14 cellular contexts compared by ENCODE assay signal in genomic region chr7:129532375-129532774, GRCh38. TPM values are rescaled to one million over a fixed set of nuclear protein-coding genes. Genes with fewer than 3 reads are reported as not detected.
DNase-seq lines count a peak whose midpoint lies in the region; ATAC-seq, FAIRE-seq and TF ChIP-seq lines count a peak whose summit lies in the region.
"Had no signal": no experiment of that assay in that cellular context is flagged by ENCODE, and none has a peak within 500 bp of the region (broad histone marks: within the 10 kb centered on the region; RNA-seq: fewer than 3 reads in every experiment).

No MANE protein-coding gene starts in this region.

- H3K9ac ChIP-seq in IMR-90 (ENCODE audit: low read depth, low read length) (no peak overlapping the region), K562 (ENCODE audit: insufficient read depth in 1 of 2, low read depth in 2 of 2, low read length in 2 of 2) (peak overlapping the region in 1 of 2 experiments; percentile 51; a peak in 1 of 4 replicates), mesendoderm (ENCODE audit: low read length) (no peak overlapping the region)

- no peaks in the 10 kb centered on the region for H3K27me3 ChIP-seq in IMR-90 (ENCODE audit: control insufficient read depth, insufficient read depth, low read length)
- peaks cover 2 to 27% of the 10 kb centered on the region in 2 experiments; a peak in 2 of 5 replicates for H3K27me3 ChIP-seq in K562 (ENCODE audit: control insufficient read depth in 2 of 2, insufficient read depth in 2 of 2, low read length in 2 of 2)
- H3K27me3 ChIP-seq in mesendoderm (ENCODE audit: insufficient read depth, low read length, poor library complexity): no peaks in the 10 kb centered on the region
- no peaks in the 10 kb centered on the region for H3K27me3 ChIP-seq in upper lobe of right lung
- no peaks in the 10 kb centered on the region for H3K27me3 ChIP-seq in CD8-positive, alpha-beta T cell (ENCODE audit: insufficient read depth, low read length)

- H3K4me1 Mint-ChIP-seq in CD8-positive, alpha-beta T cell (ENCODE audit: low read depth): peaks cover 15% of the 10 kb centered on the region

- no peak overlapping the region for H2BK5ac ChIP-seq in IMR-90 (ENCODE audit: low read depth, low read length, poor library complexity, severe bottlenecking)
- H2BK5ac ChIP-seq in mesendoderm (ENCODE audit: low read length): no peak overlapping the region

- no peaks in the 10 kb centered on the region for H4K20me1 ChIP-seq in IMR-90 (ENCODE audit: insufficient read depth, low read length)
- H4K20me1 ChIP-seq in K562 (replicated peaks; ENCODE audit: control insufficient read depth, insufficient read depth, low read length): no peaks in the 10 kb centered on the region

- no peak for DNase-seq in IMR-90
- no peak for DNase-seq in K562 (ENCODE audit: extremely low read depth in 1 of 4, low spot score in 3 of 4)
- no peak for DNase-seq in mesendoderm
- no peak for DNase-seq in upper lobe of right lung
- DNase-seq in NCI-H2081 treated with DMSO at 0.1 percent for 48 hours (lab: John Stamatoyannopoulos, UW): no peak
- no peak for DNase-seq in CD8-positive, alpha-beta T cell
- DNase-seq: Caco-2; CD8-positive, alpha-beta memory T cell; DND-41; GDM1; HCEC 1CT had no signal

- no peak for FAIRE-seq in K562 (lab: Jason Lieb, UNC)
- FAIRE-seq: A204.1 had no signal

- ATAC-seq in IMR-90 (ENCODE audit: low read depth) (no peak), K562 (no peak), upper lobe of right lung (peak; percentile 10), HG02763 (IDR thresholded peaks at IDR 0.05; ENCODE audit: unreplicated experiment) (no peak)
- no peak for ATAC-seq in CD8-positive, alpha-beta T cell

- H3K36me3 Mint-ChIP-seq in CD8-positive, alpha-beta T cell: no peaks in the 10 kb centered on the region
- H3K36me3 Mint-ChIP-seq: CD14-positive monocyte had no signal

- 0 out of 2 replicates have a peak, but pooled peaks cover 3% of the 10 kb centered on the region for H3K9me1 ChIP-seq in IMR-90 (ENCODE audit: insufficient read depth, low read length)
- H3K9me1 ChIP-seq in K562 (ENCODE audit: control insufficient read depth, insufficient read depth, low read length): peaks cover 3% of the 10 kb centered on the region

- 79% methylated on average over 11 of the region's 19 CpGs; no CpG with 5 or more reads in 1 of the 2 experiments for WGBS in IMR-90 (ENCODE audit: extremely low coverage in 2 of 2, insufficient read length in 1 of 2), 2 experiments
- 55% methylated on average over 18 of the region's 19 CpGs for WGBS in K562 (ENCODE audit: insufficient coverage, low coverage, missing lambda C conversion rate)
- no CpG with 5 or more reads among the region's 19 CpGs for WGBS in mesendoderm (ENCODE audit: extremely low coverage, insufficient coverage, low lambda C conversion rate)

- dilution Hi-C loops in IMR-90 (cut with HindIII; ENCODE audit: low sequenced_read_pairs, unreplicated experiment): no loop called here

- TF ChIP-seq RAD21 in IMR-90 (IDR thresholded peaks at IDR 0.05; ENCODE audit: low read length): no peak
- no peak for TF ChIP-seq RAD21 in K562 (CRISPR knock-in tag; conservative IDR thresholded peaks at IDR 0.05 in 1 of 2, IDR thresholded peaks at IDR 0.05 in 1 of 2)

- H3K9me3 Mint-ChIP-seq in CD8-positive, alpha-beta T cell: no peaks in the 10 kb centered on the region
- H3K9me3 Mint-ChIP-seq: CD14-positive monocyte; CD8-positive, alpha-beta memory T cell had no signal

- H3K79me1 ChIP-seq in IMR-90 (ENCODE audit: low read depth in 1 of 2, low read length in 2 of 2): no peaks in the 10 kb centered on the region
- no peaks in the 10 kb centered on the region for H3K79me1 ChIP-seq in mesendoderm (ENCODE audit: low read length)

- peak overlapping the region; percentile 43; the same call in 1 of the 2 replicates for H2AK5ac ChIP-seq in IMR-90 (ENCODE audit: low read depth, low read length)
- H2AK5ac ChIP-seq in mesendoderm (ENCODE audit: low read length): peak overlapping the region; percentile 88

- H3K56ac ChIP-seq in IMR-90 (ENCODE audit: extremely low read depth, insufficient read depth, low read length) (no peak overlapping the region), mesendoderm (ENCODE audit: low read length) (peak overlapping the region; percentile 31)

- H4K8ac ChIP-seq in IMR-90 (ENCODE audit: low read depth in 2 of 2, low read length in 2 of 2): no peak overlapping the region
- no peak overlapping the region for H4K8ac ChIP-seq in mesendoderm (ENCODE audit: low read depth, low read length)

- H4K91ac ChIP-seq in IMR-90 (ENCODE audit: insufficient read depth, low read depth, low read length): no peak overlapping the region

- H2BK15ac ChIP-seq in IMR-90 (ENCODE audit: low read depth, low read length) (no peak overlapping the region), mesendoderm (replicated peaks; ENCODE audit: low read depth) (no peak overlapping the region)

- H3K18ac ChIP-seq in IMR-90 (ENCODE audit: low read depth, low read length): no peak overlapping the region
- no peak overlapping the region for H3K18ac ChIP-seq in mesendoderm (ENCODE audit: low read length)

- TF ChIP-seq POLR2A in IMR-90 (IDR thresholded peaks at IDR 0.05; ENCODE audit: low read depth, low read length): no peak
- no peak for TF ChIP-seq POLR2A in K562 (conservative IDR thresholded peaks at IDR 0.05)

- BruUV-seq in IMR-90 (replicated peaks; lab: Mats Ljungman, UMichigan): no TSS peak
- no TSS peak for BruUV-seq in K562 (replicated peaks; lab: Mats Ljungman, UMichigan)

- no peak overlapping the region for H3K27ac Mint-ChIP-seq in CD8-positive, alpha-beta T cell

- in situ Hi-C loops in IMR-90 (cut with MboI; ENCODE audit: low sequenced_read_pairs) (no loop called here), K562 (cut with MboI) (no loop called here)

- H3K79me2 ChIP-seq in K562 (ENCODE audit: control insufficient read depth, insufficient read depth, low read length): no peaks in the 10 kb centered on the region
- no peaks in the 10 kb centered on the region for H3K79me2 ChIP-seq in mesendoderm (ENCODE audit: control insufficient read depth, insufficient read depth, low read length)

- CTCF ChIA-PET in IMR-90 (lab: Yijun Ruan, JAX): no interaction called here
- CTCF ChIA-PET in K562 (lab: Yijun Ruan, JAX; ENCODE audit: low intra/inter-chr PET ratio): no interaction called here
- CTCF ChIA-PET in CD8-positive, alpha-beta T cell (lab: Charles Lee): no interaction called here

- H3K14ac ChIP-seq in IMR-90 (replicated peaks; ENCODE audit: low read depth, low read length): no peak overlapping the region

- H4K5ac ChIP-seq in IMR-90 (ENCODE audit: low read depth, low read length) (no peak overlapping the region), mesendoderm (ENCODE audit: low read length) (no peak overlapping the region)

- H2BK20ac ChIP-seq in IMR-90 (ENCODE audit: low read depth, low read length): no peak overlapping the region

- no peak overlapping the region for H3K4ac ChIP-seq in IMR-90 (ENCODE audit: low read depth, low read length)
- H3K4ac ChIP-seq in mesendoderm (ENCODE audit: low read depth, low read length): no peak overlapping the region

- H3K4me3 Mint-ChIP-seq in CD8-positive, alpha-beta T cell: no peak overlapping the region
- H3K4me3 Mint-ChIP-seq: CD14-positive monocyte had no signal

- TF ChIP-seq EP300 in K562 (IDR thresholded peaks at IDR 0.05; ENCODE audit: low read length): no peak

- H2AFZ ChIP-seq in IMR-90 (replicated peaks; ENCODE audit: low read length, poor library complexity) (no peak overlapping the region), K562 (ENCODE audit: low read depth, low read length) (no peak overlapping the region)

- intact Hi-C loops in IMR-90 (cut with micrococcal nuclease): no loop called here
- intact Hi-C loops in K562 (cut with micrococcal nuclease): no loop called here
- intact Hi-C loops in upper lobe of right lung (cut with DNase I): no loop called here
- intact Hi-C loops in CD8-positive, alpha-beta T cell (cut with DNase I, micrococcal nuclease): no loop called here

- H3K36me3 ChIP-seq in IMR-90 (ENCODE audit: control insufficient read depth, insufficient read depth, low read length): no peaks in the 10 kb centered on the region
- H3K36me3 ChIP-seq in K562 (ENCODE audit: control insufficient read depth, insufficient read depth, low read length): no peaks in the 10 kb centered on the region
- no peaks in the 10 kb centered on the region for H3K36me3 ChIP-seq in mesendoderm (ENCODE audit: control insufficient read depth, insufficient read depth, low read length)
- H3K36me3 ChIP-seq in upper lobe of right lung: no peaks in the 10 kb centered on the region
- H3K36me3 ChIP-seq in CD8-positive, alpha-beta T cell (ENCODE audit: insufficient read depth, low read length): no peaks in the 10 kb centered on the region

- H3K4me2 ChIP-seq in IMR-90 (ENCODE audit: low read depth, low read length) (no peak overlapping the region), K562 (ENCODE audit: insufficient read depth, low read length) (no peak overlapping the region), mesendoderm (ENCODE audit: low read length) (no peak overlapping the region)

- no peak overlapping the region for H2AK9ac ChIP-seq in IMR-90 (replicated peaks; ENCODE audit: low read depth, low read length, poor library complexity)

- POLR2A ChIA-PET in IMR-90 (lab: Charles Lee; ENCODE audit: unreplicated experiment) (no interaction called here), K562 (lab: Yijun Ruan, JAX) (interaction anchor here (0.5 to 1.6 kb wide), 8 partner anchors 8 to 1270 kb away, joined by 3 to 6 read pairs (median 4); no protein-coding TSS in a partner anchor)
- POLR2A ChIA-PET in CD8-positive, alpha-beta T cell (lab: Charles Lee): no interaction called here

- no peak overlapping the region for H3K27ac ChIP-seq in IMR-90 (ENCODE audit: insufficient read depth, low read length)
- H3K27ac ChIP-seq in K562 (ENCODE audit: extremely low read depth, low read depth, low read length): no peak overlapping the region
- H3K27ac ChIP-seq in mesendoderm (ENCODE audit: low read depth, low read length): no peak overlapping the region
- no peak overlapping the region for H3K27ac ChIP-seq in upper lobe of right lung
- no peak overlapping the region for H3K27ac ChIP-seq in CD8-positive, alpha-beta T cell (ENCODE audit: low read depth, low read length)

- H3K9me3 ChIP-seq in IMR-90 (ENCODE audit: control insufficient read depth, insufficient read depth, low read length) (no peaks in the 10 kb centered on the region), K562 (replicated peaks; ENCODE audit: control insufficient read depth, insufficient read depth, low read depth, low read length) (no peaks in the 10 kb centered on the region), upper lobe of right lung (no peaks in the 10 kb centered on the region)
- H3K9me3 ChIP-seq in CD8-positive, alpha-beta T cell (ENCODE audit: low read length): no peaks in the 10 kb centered on the region
- H3K9me3 ChIP-seq: Caco-2 had no signal

- H2BK120ac ChIP-seq in IMR-90 (ENCODE audit: low read depth, low read length): no peak overlapping the region
- no peak overlapping the region for H2BK120ac ChIP-seq in mesendoderm (ENCODE audit: low read depth, low read length)

- H3K4me1 ChIP-seq in IMR-90 (ENCODE audit: control insufficient read depth, insufficient read depth, low read length): no peaks in the 10 kb centered on the region
- peaks cover 0 to 9% of the 10 kb centered on the region in 2 experiments; a peak in 2 of 5 replicates for H3K4me1 ChIP-seq in K562 (replicated peaks in 1 of 2; ENCODE audit: control insufficient read depth in 2 of 2, insufficient read depth in 2 of 2, low read length in 2 of 2)
- H3K4me1 ChIP-seq in mesendoderm (ENCODE audit: control insufficient read depth, low read depth, low read length): peaks cover 8% of the 10 kb centered on the region
- no peaks in the 10 kb centered on the region for H3K4me1 ChIP-seq in upper lobe of right lung
- H3K4me1 ChIP-seq in CD8-positive, alpha-beta T cell (ENCODE audit: insufficient read depth, low read length): peaks cover 14% of the 10 kb centered on the region
- H3K4me1 ChIP-seq: Caco-2 had no signal

- H3K27me3 Mint-ChIP-seq in CD8-positive, alpha-beta T cell (ENCODE audit: low read depth): no peaks in the 10 kb centered on the region
- H3K27me3 Mint-ChIP-seq: CD8-positive, alpha-beta memory T cell had no signal

- no peak overlapping the region for H3K23ac ChIP-seq in IMR-90 (ENCODE audit: low read depth, low read length)
- H3K23ac ChIP-seq in mesendoderm (ENCODE audit: low read length): peak overlapping the region; percentile 51

- no peak overlapping the region for H3K4me3 ChIP-seq in IMR-90 (ENCODE audit: insufficient read depth, low read depth, low read length)
- no peak overlapping the region for H3K4me3 ChIP-seq in K562
- no peak overlapping the region for H3K4me3 ChIP-seq in mesendoderm (ENCODE audit: low read length)
- no peak overlapping the region for H3K4me3 ChIP-seq in upper lobe of right lung
- H3K4me3 ChIP-seq in CD8-positive, alpha-beta T cell (ENCODE audit: low read depth, low read length): no peak overlapping the region

- TF ChIP-seq CTCF in IMR-90 (conservative IDR thresholded peaks at IDR 0.05; ENCODE audit: low read depth, low read length) (no peak), K562 (IDR thresholded peaks at IDR 0.05 in 2 of 3, conservative IDR thresholded peaks at IDR 0.05 in 1 of 3; ENCODE audit: insufficient read depth in 2 of 3, low read depth in 1 of 3, low read length in 3 of 3) (no peak), upper lobe of right lung (IDR thresholded peaks at IDR 0.05) (no peak)
- no peak for TF ChIP-seq CTCF in CD8-positive, alpha-beta T cell (IDR thresholded peaks at IDR 0.05)

RNA-seq across cellular contexts. Expression of gene SMKR1, which starts 30.0 kb away (rescaled TPM):
- total RNA-seq in IMR-90 (2012; rRNA removed) (not detected in 2 replicates), K562 (2014; rRNA removed) (0.37 TPM in 1 of 2 replicates, not detected in the other), K562 (2014; rRNA removed; fragmentation: Illumina TruSeq; extraction: Trizol) (1.1 and 1.4 TPM in 2 replicates), K562 (2015; rRNA removed; fragmentation: Illumina TruSeq; extraction: Trizol) (0.62 and 1.7 TPM in 2 replicates), K562 (2021) (0.58 and 1.5 TPM in 2 replicates), upper lobe of right lung (not detected)
- polyA plus RNA-seq in IMR-90 (2012; rRNA removed) (0.26 TPM in 1 of 2 replicates, not detected in the other), K562 (2011; rRNA removed) (1.3 and 1.5 TPM in 2 replicates), K562 (2014; fragmentation: Illumina TruSeq; extraction: Trizol) (1.4 and 1.5 TPM in 2 replicates), K562 (2014; fragmentation: Nextera tagmentation; extraction: Ambion mirVana) (under 1 TPM; 0.59 to 0.73 TPM), K562 (2014; rRNA removed) (1.8 TPM in 2 replicates)
- polyA plus RNA-seq in IMR-90 (2012; cell fraction: cytosol; rRNA removed): 0.04 TPM in 1 of 2 replicates, not detected in the other
- not detected in 2 replicates for polyA plus RNA-seq in IMR-90 (2012; cell fraction: nucleus; rRNA removed; ENCODE audit: low replicate concordance)
- 1.4 and 1.6 TPM in 2 replicates for total RNA-seq in K562 (2011; cell fraction: chromatin; rRNA removed; ENCODE audit: low replicate concordance)
- total RNA-seq in K562 (2011; cell fraction: nucleolus; rRNA removed): 1.4 TPM in 1 of 2 replicates, not detected in the other
- total RNA-seq in K562 (2011; cell fraction: nucleoplasm; rRNA removed): 1.5 TPM in 1 of 2 replicates, not detected in the other
- polyA plus RNA-seq in K562 (2011; cell fraction: cytosol; rRNA removed): 0.13 and 0.94 TPM in 2 replicates
- polyA plus RNA-seq in K562 (2011; cell fraction: nucleus; rRNA removed): 5.4 and 7.6 TPM in 2 replicates
- 1.9 and 2.1 TPM in 2 replicates for polyA plus RNA-seq in K562 (2012)
- 1.5 TPM in 1 of 2 replicates, not detected in the other for polyA minus RNA-seq in K562 (2011; rRNA and poly(A)+ RNA removed)
- polyA minus RNA-seq in K562 (2011; cell fraction: cytosol; rRNA and poly(A)+ RNA removed): not detected in 2 replicates
- 0.78 TPM in 1 of 2 replicates, not detected in the other for polyA minus RNA-seq in K562 (2011; cell fraction: nucleus; rRNA and poly(A)+ RNA removed)
- polyA plus RNA-seq in mesendoderm (2013, experiment 1 of 2): 1.3 TPM
- 1.3 TPM for polyA plus RNA-seq in mesendoderm (2013, experiment 2 of 2)
- total RNA-seq in CD8-positive, alpha-beta T cell: under 1 TPM; 0.56 to 0.68 TPM
- total RNA-seq: Caco-2 had no signal
- polyA plus RNA-seq: CD14-positive monocyte had no signal
